In genomic region chr18:48796491-48797205, GRCh38 we compare ENCODE assay signal across 23 cellular contexts.
A peak's percentile ranks its signal among the peaks of the same experiment; 100 is the strongest.
DNase-seq lines count a peak whose midpoint lies in the region; ATAC-seq and TF ChIP-seq lines count a peak whose summit lies in the region.
"Had no signal": no experiment of that assay in that cellular context is flagged by ENCODE, and none has a peak within 500 bp of the region (broad histone marks: within the 10 kb centered on the region; RNA-seq: fewer than 3 reads in every experiment).

No MANE protein-coding gene starts in this region.

- WGBS in heart right ventricle, 2 donors, result 88 to 92% methylated on average over 6 of the region's 6 CpGs
- 89 to 99% (median 95%) methylated on average over 6 of the region's 6 CpGs for WGBS in spleen, 5 donors

- DNase-seq in activated CD4-positive, CD25-positive, alpha-beta regulatory T cell treated with anti-CD3 and anti-CD28 coated beads, Interleukin-2, amount 50 U/mL, for 72 hours, result peak; percentile 1
- DNase-seq in heart right ventricle, result no peak
- peak; percentile 48 for DNase-seq in spleen
- no peak for DNase-seq in NCI-H345 (lab: John Stamatoyannopoulos, UW)
- DNase-seq: activated naive CD8-positive, alpha-beta T cell treated with anti-CD3 and anti-CD28 coated beads for 36 hours; activated T-cell treated with anti-CD3 and anti-CD28 coated beads, Interleukin-2, amount 50 U/mL, for 48 hours; CD8-positive, alpha-beta T cell; DMS153; kidney; MG63; NCI-H1417; NCI-H2081 treated with DMSO at 0.1 percent for 48 hours; NCI-H510A; substantia nigra had no signal

- intact Hi-C loops in heart right ventricle (cut with DNase I) (loop anchor here in 1 of 10 donors (10.0 kb wide), 1 partner anchor 48 kb away; no protein-coding TSS in a partner anchor), spleen (cut with DNase I; ENCODE audit: low total_unique reads) (no loop called here)

- no peak for TF ChIP-seq POLR2A in spleen (IDR thresholded peaks at IDR 0.05)

- H3K9me3 ChIP-seq in BLaER1 (no peaks in the 10 kb centered on the region), heart right ventricle (no peaks in the 10 kb centered on the region), spleen (no peaks in the 10 kb centered on the region)
- H3K9me3 ChIP-seq: body of pancreas, gastroesophageal sphincter, MG63 had no signal

- TF ChIP-seq CTCF in heart right ventricle (IDR thresholded peaks at IDR 0.05) (no peak), spleen (IDR thresholded peaks at IDR 0.05 in 8 of 11, conservative IDR thresholded peaks at IDR 0.05 in 3 of 11) (no peak)

- H3K4me2 ChIP-seq in BLaER1, result 0 out of 2 replicates have a peak overlapping the region, but pooled peaks have one; percentile 1

- ATAC-seq in activated CD4-positive, CD25-positive, alpha-beta regulatory T cell treated with anti-CD3 and anti-CD28 coated beads, Interleukin-2, amount 50 U/mL, for 24 hours, result no peak
- ATAC-seq in heart right ventricle (no peak), GM21737 (IDR thresholded peaks at IDR 0.05; ENCODE audit: unreplicated experiment) (no peak), HG03280 (IDR thresholded peaks at IDR 0.05; ENCODE audit: unreplicated experiment) (no peak)
- ATAC-seq: body of pancreas; CD8-positive, alpha-beta T cell; gastroesophageal sphincter; HCT116 had no signal

- H3K27ac ChIP-seq in BLaER1 (no peak overlapping the region), heart right ventricle (peak overlapping the region in 6 of 10 donors; percentile 18 to 86 (median 66)), spleen (no peak overlapping the region)
- H3K27ac ChIP-seq: 22Rv1, body of pancreas, SK-N-MC had no signal

- no peak overlapping the region for H3K4me3 ChIP-seq in BLaER1
- H3K4me3 ChIP-seq in heart right ventricle, result no peak overlapping the region
- no peak overlapping the region for H3K4me3 ChIP-seq in spleen
- H3K4me3 ChIP-seq: body of pancreas, gastroesophageal sphincter, MG63, SK-N-MC had no signal

- H3K27me3 ChIP-seq in BLaER1, result no peaks in the 10 kb centered on the region
- H3K27me3 ChIP-seq in heart right ventricle, result no peaks in the 10 kb centered on the region
- no peaks in the 10 kb centered on the region for H3K27me3 ChIP-seq in spleen (replicated peaks in 1 of 7)
- H3K27me3 ChIP-seq: body of pancreas, gastroesophageal sphincter, MG63 had no signal

- H4K20me1 ChIP-seq in BLaER1, result no peaks in the 10 kb centered on the region

- peaks cover 45% of the 10 kb centered on the region for H3K4me1 ChIP-seq in BLaER1
- peaks cover 6 to 57% (median 31%) of the 10 kb centered on the region in 9 donors for H3K4me1 ChIP-seq in heart right ventricle
- H3K4me1 ChIP-seq in spleen, result peaks cover 0 to 21% (median 12%) of the 10 kb centered on the region in 6 donors

- H3K9ac ChIP-seq in BLaER1, result no peak overlapping the region

- H3K36me3 ChIP-seq in BLaER1 (peaks cover 11% of the 10 kb centered on the region; the same call in 1 of the 2 replicates), heart right ventricle (peaks cover 0 to 14% (median 0%) of the 10 kb centered on the region in 9 donors), spleen (no peaks in the 10 kb centered on the region)
- H3K36me3 ChIP-seq: MG63 had no signal

Comparison
In these comparisons a context has a peak if more than half of its experiments do, and no peak if none do; other contexts are left out.
1. DNase-seq: peak in activated CD4-positive, CD25-positive, alpha-beta regulatory T cell treated with anti-CD3 and anti-CD28 coated beads, Interleukin-2, amount 50 U/mL, for 72 hours (single experiment) and spleen (single experiment); none in heart right ventricle (0 of 2) and NCI-H345 (single experiment).
2. H3K27ac ChIP-seq: peak in heart right ventricle (6 of 10); none in BLaER1 (single experiment) and spleen (0 of 8).